Comparison of ENCODE assay signal across 1 cellular context in genomic region chr16:4414187-4414909, GRCh38.
TF ChIP-seq lines count a peak whose summit lies in the region.

No MANE protein-coding gene starts in this region.

TF ChIP-seq in HepG2, 621 proteins besides CTCF, POLR2A, EP300 and RAD21:
- TF ChIP-seq ZNF749 (CRISPR knock-in tag; IDR thresholded peaks at IDR 0.05; ENCODE audit: borderline replicate concordance) (no peak), GABPA (IDR thresholded peaks at IDR 0.05; ENCODE audit: low read depth, low read length) (no peak), GABPA (CRISPR knock-in tag; IDR thresholded peaks at IDR 0.05; ENCODE audit: low read depth) (no peak), RARA (CRISPR knock-in tag; IDR thresholded peaks at IDR 0.05) (no peak), IKZF4 (CRISPR knock-in tag; IDR thresholded peaks at IDR 0.05; ENCODE audit: borderline replicate concordance, low read depth, not compliant biosample characterization) (no peak), DPF2 (CRISPR knock-in tag; IDR thresholded peaks at IDR 0.05; ENCODE audit: borderline replicate concordance, low read depth) (no peak), SALL2 (CRISPR knock-in tag; IDR thresholded peaks at IDR 0.05) (no peak)
- TF ChIP-seq, protein P1, sequence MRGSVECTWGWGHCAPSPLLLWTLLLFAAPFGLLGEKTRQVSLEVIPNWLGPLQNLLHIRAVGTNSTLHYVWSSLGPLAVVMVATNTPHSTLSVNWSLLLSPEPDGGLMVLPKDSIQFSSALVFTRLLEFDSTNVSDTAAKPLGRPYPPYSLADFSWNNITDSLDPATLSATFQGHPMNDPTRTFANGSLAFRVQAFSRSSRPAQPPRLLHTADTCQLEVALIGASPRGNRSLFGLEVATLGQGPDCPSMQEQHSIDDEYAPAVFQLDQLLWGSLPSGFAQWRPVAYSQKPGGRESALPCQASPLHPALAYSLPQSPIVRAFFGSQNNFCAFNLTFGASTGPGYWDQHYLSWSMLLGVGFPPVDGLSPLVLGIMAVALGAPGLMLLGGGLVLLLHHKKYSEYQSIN (CRISPR knock-in tag; IDR thresholded peaks at IDR 0.05; ENCODE audit: borderline replicate concordance) = no peak
